In the genomic region with DNA sequence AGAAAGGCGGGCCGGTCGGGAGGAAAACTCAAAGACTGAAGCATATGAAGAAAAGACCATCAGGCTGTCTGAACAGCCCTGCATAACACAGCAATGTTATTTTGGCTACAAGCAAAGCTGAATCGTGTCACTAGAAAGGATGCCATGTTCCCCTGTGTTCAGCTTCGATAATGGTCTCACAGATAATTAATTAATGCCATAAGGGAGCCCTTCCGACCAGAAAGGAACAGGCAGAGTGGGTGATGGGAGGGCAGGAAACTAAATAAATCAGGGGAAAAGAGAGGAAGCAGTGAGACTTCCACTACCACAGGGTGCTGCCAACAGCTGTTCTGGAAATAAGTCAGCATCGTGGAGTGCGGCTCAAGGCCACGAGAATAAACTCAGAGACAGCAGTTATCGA, we compare ENCODE assay signal across 17 cellular contexts. TPM values are rescaled to one million over a fixed set of nuclear protein-coding genes. Genes with fewer than 3 reads are reported as not detected.
DNase-seq lines count a peak whose midpoint lies in the region; ATAC-seq and TF ChIP-seq lines count a peak whose summit lies in the region.
"Had no signal": no experiment of that assay in that cellular context is flagged by ENCODE, and none has a peak within 500 bp of the region (broad histone marks: within the 10 kb centered on the region; RNA-seq: fewer than 3 reads in every experiment).

No MANE protein-coding gene starts in this region.

- peaks cover 27 to 35% of the 10 kb centered on the region in 2 donors for H3K27me3 Mint-ChIP-seq in natural killer cell (ENCODE audit: low read depth in 2 of 2)
- peaks cover 29 to 38% of the 10 kb centered on the region in 2 donors for H3K27me3 Mint-ChIP-seq in natural killer cell treated with Interleukin-12 subunit alpha and Interleukin-12 subunit beta and Interleukin-15 and Interleukin-18, amount 100 ng/mL, for 72 hours
- peaks cover 61% of the 10 kb centered on the region for H3K27me3 Mint-ChIP-seq in neural crest cell (ENCODE audit: low read depth)
- peaks cover 20 to 28% (median 24%) of the 10 kb centered on the region in 3 donors for H3K27me3 Mint-ChIP-seq in immature natural killer cell (ENCODE audit: low read depth in 3 of 3)

- H3K9me3 Mint-ChIP-seq in natural killer cell (no peaks in the 10 kb centered on the region), neural crest cell (peaks cover 7% of the 10 kb centered on the region), immature natural killer cell (peaks cover 0 to 11% (median 4%) of the 10 kb centered on the region in 6 donors)
- peaks cover 10% of the 10 kb centered on the region for H3K9me3 Mint-ChIP-seq in natural killer cell treated with Interleukin-12 subunit alpha and Interleukin-12 subunit beta and Interleukin-15 and Interleukin-18, amount 100 ng/mL, for 72 hours

- no peaks in the 10 kb centered on the region for H3K36me3 Mint-ChIP-seq in natural killer cell
- H3K36me3 Mint-ChIP-seq in natural killer cell treated with Interleukin-12 subunit alpha and Interleukin-12 subunit beta and Interleukin-15 and Interleukin-18, amount 100 ng/mL, for 72 hours = peaks cover 11% of the 10 kb centered on the region
- H3K36me3 Mint-ChIP-seq in neural crest cell (ENCODE audit: low read depth) = peaks cover 2% of the 10 kb centered on the region
- no peaks in the 10 kb centered on the region for H3K36me3 Mint-ChIP-seq in immature natural killer cell
- H3K36me3 Mint-ChIP-seq: CD8-positive, alpha-beta T cell had no signal

- peak; percentile 37 for DNase-seq in NCI-H1092 treated with DMSO at 0.1 percent for 48 hours (lab: John Stamatoyannopoulos, UW)
- no peak for DNase-seq in NCI-H1092 (lab: John Stamatoyannopoulos, UW)
- no peak for DNase-seq in natural killer cell
- no peak for DNase-seq in natural killer cell treated with Interleukin-12 subunit alpha and Interleukin-12 subunit beta and Interleukin-15 and Interleukin-18, amount 100 ng/mL, for 72 hours (ENCODE audit: low spot score)
- no peak for DNase-seq in neural crest cell (ENCODE audit: low read depth, low spot score)
- DNase-seq in immature natural killer cell = no peak
- no peak for DNase-seq in COR-L47 (lab: John Stamatoyannopoulos, UW)
- DNase-seq: CD8-positive, alpha-beta T cell; DMS 273 treated with DMSO at 0.1 percent for 48 hours; DND-41; EL; GM23248 had no signal

- intact Hi-C loops in natural killer cell (cut with micrococcal nuclease) = no loop called here

- H3K4me3 Mint-ChIP-seq in natural killer cell (peak overlapping the region; percentile 52), neural crest cell (peak overlapping the region; percentile 25), immature natural killer cell (no peak overlapping the region)
- no peak overlapping the region for H3K4me3 Mint-ChIP-seq in natural killer cell treated with Interleukin-12 subunit alpha and Interleukin-12 subunit beta and Interleukin-15 and Interleukin-18, amount 100 ng/mL, for 72 hours
- H3K4me3 Mint-ChIP-seq: B cell; CD8-positive, alpha-beta T cell had no signal

- no peak for TF ChIP-seq CTCF in natural killer cell (IDR thresholded peaks at IDR 0.05)
- TF ChIP-seq CTCF in neural crest cell (conservative IDR thresholded peaks at IDR 0.05) = no peak

- no peak overlapping the region for H3K27ac Mint-ChIP-seq in natural killer cell
- H3K27ac Mint-ChIP-seq in natural killer cell treated with Interleukin-12 subunit alpha and Interleukin-12 subunit beta and Interleukin-15 and Interleukin-18, amount 100 ng/mL, for 72 hours = no peak overlapping the region
- no peak overlapping the region for H3K27ac Mint-ChIP-seq in neural crest cell (ENCODE audit: unreplicated experiment)
- H3K27ac Mint-ChIP-seq in immature natural killer cell = no peak overlapping the region
- H3K27ac Mint-ChIP-seq: B cell; CD8-positive, alpha-beta T cell had no signal

- peaks cover 8 to 12% of the 10 kb centered on the region in 2 donors for H3K4me1 Mint-ChIP-seq in natural killer cell
- peaks cover 5 to 14% of the 10 kb centered on the region in 2 donors for H3K4me1 Mint-ChIP-seq in natural killer cell treated with Interleukin-12 subunit alpha and Interleukin-12 subunit beta and Interleukin-15 and Interleukin-18, amount 100 ng/mL, for 72 hours (ENCODE audit: low read depth in 2 of 2)
- H3K4me1 Mint-ChIP-seq in neural crest cell = peaks cover 3% of the 10 kb centered on the region
- peaks cover 8 to 16% of the 10 kb centered on the region in 2 donors for H3K4me1 Mint-ChIP-seq in immature natural killer cell

- no peak for ATAC-seq in natural killer cell
- ATAC-seq in natural killer cell treated with Interleukin-12 subunit alpha and Interleukin-12 subunit beta and Interleukin-15 and Interleukin-18, amount 100 ng/mL, for 72 hours = no peak
- no peak for ATAC-seq in GM21825 (IDR thresholded peaks at IDR 0.05; ENCODE audit: unreplicated experiment)
- ATAC-seq: A549; CD8-positive, alpha-beta T cell; GM12878 had no signal

RNA-seq across cellular contexts. Expression of a gene that starts 3.2 kb away (rescaled TPM):
- total RNA-seq in natural killer cell (1 to 10 TPM; 1.3 to 2.5 (median 1.9) TPM), neural crest cell (30.9 and 32.2 TPM in 2 replicates)
- under 1 TPM; 0.17 to 0.74 TPM for total RNA-seq in natural killer cell treated with Interleukin-12 subunit alpha and Interleukin-12 subunit beta and Interleukin-15 and Interleukin-18, amount 100 ng/mL, for 72 hours
- 1 to 10 TPM; 1.9 to 3.7 (median 2.2) TPM for polyA plus RNA-seq in immature natural killer cell
- total RNA-seq: G401, GM12878, GM23248 had no signal

Comparison
In these comparisons a context has a peak if more than half of its experiments do, and no peak if none do; other contexts are left out.
1. H3K4me3 Mint-ChIP-seq: peak in natural killer cell (single experiment) and neural crest cell (single experiment); none in natural killer cell treated with Interleukin-12 subunit alpha and Interleukin-12 subunit beta and Interleukin-15 and Interleukin-18, amount 100 ng/mL, for 72 hours (single experiment) and immature natural killer cell (0 of 5).